ENCODE assay signal across 28 cellular contexts in genomic region chr7:106968160-106968559, GRCh38.
"Had no signal": no experiment of that assay in that cellular context is flagged by ENCODE, and none has a peak within 500 bp of the region (broad histone marks: within the 10 kb centered on the region; RNA-seq: fewer than 3 reads in every experiment).

No MANE protein-coding gene starts in this region.

- H3K4me3 Mint-ChIP-seq: naive thymus-derived CD4-positive, alpha-beta T cell; nephron; neural progenitor cell; stimulated activated naive CD8-positive, alpha-beta T cell treated with anti-CD3 and anti-CD28 coated beads, Interleukin-15, amount 100 ng/mL, for 72 hours had no signal

- FAIRE-seq: endometrium, frontal cortex, islet of Langerhans had no signal

- H3K9me3 Mint-ChIP-seq: nephron; stimulated activated naive CD8-positive, alpha-beta T cell treated with anti-CD3 and anti-CD28 coated beads, Interleukin-15, amount 100 ng/mL, for 72 hours had no signal

- H3K4me3 ChIP-seq: colonic mucosa, left lung, neural progenitor cell, prostate gland, right atrium auricular region, smooth muscle cell, suprapubic skin, transverse colon, upper lobe of right lung, uterus had no signal

- H3K36me3 ChIP-seq: colonic mucosa, left lung, neural progenitor cell, prostate gland, right atrium auricular region, suprapubic skin, transverse colon, upper lobe of right lung, uterus had no signal

- H3K36me3 Mint-ChIP-seq: naive thymus-derived CD4-positive, alpha-beta T cell; neural progenitor cell had no signal

- H3K9ac ChIP-seq: neural progenitor cell had no signal

- H3K4me2 ChIP-seq: neural progenitor cell, smooth muscle cell had no signal

- H3K27ac Mint-ChIP-seq: naive thymus-derived CD4-positive, alpha-beta T cell; nephron; neural progenitor cell; stimulated activated naive CD8-positive, alpha-beta T cell treated with anti-CD3 and anti-CD28 coated beads, Interleukin-15, amount 100 ng/mL, for 72 hours had no signal

- H3K4me1 ChIP-seq: colonic mucosa, left lung, neural progenitor cell, prostate gland, right atrium auricular region, suprapubic skin, transverse colon, upper lobe of right lung, uterus had no signal

- H3K27ac ChIP-seq: colonic mucosa, left lung, neural progenitor cell, prostate gland, right atrium auricular region, suprapubic skin, transverse colon, upper lobe of right lung, uterus had no signal

- H3K9me3 ChIP-seq: colonic mucosa, left lung, prostate gland, right atrium auricular region, suprapubic skin, transverse colon, upper lobe of right lung, uterus had no signal

- DNase-seq: colonic mucosa; effector memory CD4-positive, alpha-beta T cell; head of caudate nucleus; left cardiac atrium; left lung; mesendoderm; midbrain; naive thymus-derived CD4-positive, alpha-beta T cell; nucleus accumbens; stimulated activated CD4-positive, alpha-beta T cell treated with anti-CD3 and anti-CD28 coated beads, Interleukin-12 subunit alpha, Interleukin-12 subunit beta, amount 100 ng/mL, for 4 hours; stimulated activated CD4-positive, alpha-beta T cell treated with anti-CD3 and anti-CD28 coated beads, Interleukin-1b, Interleukin-23, amount 100 ng/mL, for 48 hours; stimulated activated CD4-positive, alpha-beta T cell treated with anti-CD3 and anti-CD28 coated beads, Interleukin-4, amount 100 ng/mL, for 1 hour; stimulated activated CD8-positive, alpha-beta memory T cell treated with anti-CD3 and anti-CD28 coated beads, Interleukin-4, amount 100 ng/mL, for 48 hours; stimulated activated naive CD4-positive, alpha-beta T cell; stimulated activated naive CD8-positive, alpha-beta T cell treated with anti-CD3 and anti-CD28 coated beads, Interleukin-15, amount 100 ng/mL, for 72 hours; transverse colon; upper lobe of right lung; uterus had no signal

- H3K4me1 Mint-ChIP-seq: naive thymus-derived CD4-positive, alpha-beta T cell; stimulated activated naive CD8-positive, alpha-beta T cell treated with anti-CD3 and anti-CD28 coated beads, Interleukin-15, amount 100 ng/mL, for 72 hours had no signal

- H3K27me3 ChIP-seq: colonic mucosa, left lung, neural progenitor cell, right atrium auricular region, suprapubic skin, transverse colon, upper lobe of right lung, uterus had no signal

- H2AFZ ChIP-seq: neural progenitor cell had no signal

- ATAC-seq: left cardiac atrium; left lung; naive thymus-derived CD4-positive, alpha-beta T cell; sciatic nerve; stimulated activated naive CD8-positive, alpha-beta T cell treated with anti-CD3 and anti-CD28 coated beads, Interleukin-15, amount 100 ng/mL, for 72 hours; upper lobe of right lung had no signal
